24 cellular contexts compared by ENCODE assay signal in genomic region chr22:26608129-26608528, GRCh38. TPM values are rescaled to one million over a fixed set of nuclear protein-coding genes. Genes with fewer than 3 reads are reported as not detected.
"Had no signal": no experiment of that assay in that cellular context is flagged by ENCODE, and none has a peak within 500 bp of the region (broad histone marks: within the 10 kb centered on the region; RNA-seq: fewer than 3 reads in every experiment).

No MANE protein-coding gene starts in this region.

- H3K4me1 ChIP-seq: esophagus muscularis mucosa, gastroesophageal sphincter had no signal

- H3K27ac ChIP-seq: esophagus muscularis mucosa, gastroesophageal sphincter, heart left ventricle, tibial artery had no signal

- H3K27me3 ChIP-seq: heart left ventricle had no signal

- H3K4me3 Mint-ChIP-seq: activated B cell treated with CpG ODN at 0.5 μM for 24 hours; activated CD4-positive, alpha-beta memory T cell treated with anti-CD3 and anti-CD28 coated beads for 36 hours; activated naive CD8-positive, alpha-beta T cell treated with anti-CD3 and anti-CD28 coated beads for 36 hours; central memory CD8-positive, alpha-beta T cell; memory B cell had no signal

- H3K27me3 Mint-ChIP-seq: activated B cell treated with CpG ODN at 0.5 μM for 24 hours; activated CD4-positive, alpha-beta memory T cell treated with anti-CD3 and anti-CD28 coated beads for 36 hours; activated naive CD8-positive, alpha-beta T cell treated with anti-CD3 and anti-CD28 coated beads for 36 hours; central memory CD8-positive, alpha-beta T cell; memory B cell had no signal

- H3K9me3 Mint-ChIP-seq: activated B cell treated with CpG ODN at 0.5 μM for 24 hours; activated CD4-positive, alpha-beta memory T cell treated with anti-CD3 and anti-CD28 coated beads for 36 hours; activated naive CD8-positive, alpha-beta T cell treated with anti-CD3 and anti-CD28 coated beads for 36 hours; central memory CD8-positive, alpha-beta T cell; memory B cell had no signal

- H3K27ac Mint-ChIP-seq: activated B cell treated with CpG ODN at 0.5 μM for 24 hours; activated CD4-positive, alpha-beta memory T cell treated with anti-CD3 and anti-CD28 coated beads for 36 hours; activated naive CD8-positive, alpha-beta T cell treated with anti-CD3 and anti-CD28 coated beads for 36 hours; memory B cell; progenitor cell of endocrine pancreas had no signal

- H3K9me3 ChIP-seq: esophagus muscularis mucosa, gastroesophageal sphincter, heart left ventricle, tibial artery had no signal

- H3K4me3 ChIP-seq: esophagus muscularis mucosa, gastroesophageal sphincter, heart left ventricle, tibial artery had no signal

- DNase-seq: activated B cell treated with CpG ODN at 0.5 μM for 24 hours; activated CD4-positive, alpha-beta memory T cell treated with anti-CD3 and anti-CD28 coated beads for 36 hours; activated CD4-positive, alpha-beta T cell treated with anti-CD3 and anti-CD28 coated beads for 4 hours; activated naive CD8-positive, alpha-beta T cell treated with anti-CD3 and anti-CD28 coated beads for 36 hours; amniotic stem cell; effector CD4-positive, alpha-beta T cell; heart left ventricle; kidney glomerular epithelial cell; left ventricle myocardium superior; stimulated activated CD4-positive, alpha-beta T cell treated with anti-CD3 and anti-CD28 coated beads, Interleukin-12 subunit alpha, Interleukin-12 subunit beta, amount 100 ng/mL, for 4 hours; stimulated activated CD4-positive, alpha-beta T cell treated with anti-CD3 and anti-CD28 coated beads, Interleukin-1b, Interleukin-23, amount 100 ng/mL, for 48 hours; stimulated activated CD8-positive, alpha-beta memory T cell treated with anti-CD3 and anti-CD28 coated beads, Interleukin-4, amount 100 ng/mL, for 48 hours; stimulated activated naive CD4-positive, alpha-beta T cell treated with Interleukin-2 at 50 U/mL for 16 hours had no signal

- H3K36me3 ChIP-seq: esophagus muscularis mucosa, gastroesophageal sphincter, heart left ventricle, tibial artery had no signal

- H3K36me3 Mint-ChIP-seq: activated CD4-positive, alpha-beta memory T cell treated with anti-CD3 and anti-CD28 coated beads for 36 hours; activated naive CD8-positive, alpha-beta T cell treated with anti-CD3 and anti-CD28 coated beads for 36 hours; memory B cell had no signal

RNA-seq across cellular contexts. Expression of gene CRYBB1, which starts 9.7 kb away (rescaled TPM):
- total RNA-seq: activated B cell treated with CpG ODN at 0.5 μM for 24 hours; activated naive CD8-positive, alpha-beta T cell treated with anti-CD3 and anti-CD28 coated beads for 36 hours; endothelial cell of umbilical vein; mononuclear cell; osteoblast; progenitor cell of endocrine pancreas; T-helper 2 cell treated with Interferon-gamma antibody and Interleukin-4, amounts not matched to agents 100 ng/mL and 5 ng/mL, for 36 hours had no signal

RNA-seq across cellular contexts. Expression of gene CRYBA4, which starts 13.6 kb away (rescaled TPM):
- total RNA-seq: activated B cell treated with CpG ODN at 0.5 μM for 24 hours; activated naive CD8-positive, alpha-beta T cell treated with anti-CD3 and anti-CD28 coated beads for 36 hours; endothelial cell of umbilical vein; esophagus muscularis mucosa; gastroesophageal sphincter; heart left ventricle; left ventricle myocardium superior; mononuclear cell; osteoblast; progenitor cell of endocrine pancreas; subcutaneous adipose tissue; T-helper 2 cell treated with Interferon-gamma antibody and Interleukin-4, amounts not matched to agents 100 ng/mL and 5 ng/mL, for 36 hours had no signal
